Comparison of ENCODE assay signal across 25 cellular contexts in genomic region chr12:2481346-2481745, GRCh38.
"Had no signal": no experiment of that assay in that cellular context is flagged by ENCODE, and none has a peak within 500 bp of the region (broad histone marks: within the 10 kb centered on the region; RNA-seq: fewer than 3 reads in every experiment).

No MANE protein-coding gene starts in this region.

- H3K36me3 ChIP-seq: neutrophil, pancreas, prostate gland, right lobe of liver, stomach, transverse colon, upper lobe of right lung, uterus had no signal

- H3K27me3 ChIP-seq: pancreas, right lobe of liver, sigmoid colon, stomach, testis, tibial artery, transverse colon, upper lobe of right lung, uterus had no signal

- H3K9me3 ChIP-seq: neutrophil, pancreas, prostate gland, right lobe of liver, sigmoid colon, stomach, testis, tibial artery, transverse colon, upper lobe of right lung, uterus had no signal

- H3K4me1 ChIP-seq: pancreas, prostate gland, right lobe of liver, testis, tibial artery, upper lobe of right lung, uterus had no signal

- DNase-seq: naive thymus-derived CD8-positive, alpha-beta T cell; nephron progenitor cell; nucleus accumbens; pancreas; retina; right cardiac atrium; right lobe of liver; sigmoid colon; small intestine; stimulated activated CD4-positive, alpha-beta T cell treated with anti-CD3 and anti-CD28 coated beads, Interleukin-15, amount 100 ng/mL, for 24 hours; stimulated activated CD4-positive, alpha-beta T cell treated with anti-CD3 and anti-CD28 coated beads, Interleukin-2, amount 100 ng/mL, for 24 hours; stimulated activated CD4-positive, alpha-beta T cell treated with anti-CD3 and anti-CD28 coated beads, Interleukin-2, amount 100 ng/mL, for 48 hours; stimulated activated CD4-positive, alpha-beta T cell treated with anti-CD3 and anti-CD28 coated beads, Interleukin-4, amount 100 ng/mL, for 24 hours; stimulated activated naive B cell treated with anti-CD40 and anti-IgM and Interleukin-4, amounts not matched to agents 10 μg/mL and 1 μg/mL and 100 μg/mL, for 72 hours; stimulated activated naive CD4-positive, alpha-beta T cell treated with Interleukin-2 at 50 U/mL for 16 hours; stomach; testis; tibial artery; transverse colon; upper lobe of right lung; uterus had no signal

- ATAC-seq: naive thymus-derived CD8-positive, alpha-beta T cell; natural killer cell treated with Interleukin-12 subunit alpha and Interleukin-12 subunit beta and Interleukin-15 and Interleukin-18, amount 100 ng/mL, for 72 hours; pancreas; right lobe of liver; stimulated activated effector memory CD8-positive, alpha-beta T cell treated with anti-CD3 and anti-CD28 coated beads, Interleukin-12 subunit alpha, Interleukin-12 subunit beta, amount 100 ng/mL, for 72 hours; stimulated activated naive B cell treated with anti-CD40 and anti-IgM and Interleukin-4, amounts not matched to agents 10 μg/mL and 1 μg/mL and 100 μg/mL, for 72 hours had no signal

- H3K4me3 ChIP-seq: pancreas, prostate gland, right lobe of liver, sigmoid colon, stomach, testis, tibial artery, transverse colon, upper lobe of right lung, uterus had no signal

- H3K27ac ChIP-seq: neutrophil, pancreas, prostate gland, right lobe of liver, sigmoid colon, stomach, testis, tibial artery, transverse colon, upper lobe of right lung, uterus had no signal
